1 cellular context compared by ENCODE assay signal in the genomic region with DNA sequence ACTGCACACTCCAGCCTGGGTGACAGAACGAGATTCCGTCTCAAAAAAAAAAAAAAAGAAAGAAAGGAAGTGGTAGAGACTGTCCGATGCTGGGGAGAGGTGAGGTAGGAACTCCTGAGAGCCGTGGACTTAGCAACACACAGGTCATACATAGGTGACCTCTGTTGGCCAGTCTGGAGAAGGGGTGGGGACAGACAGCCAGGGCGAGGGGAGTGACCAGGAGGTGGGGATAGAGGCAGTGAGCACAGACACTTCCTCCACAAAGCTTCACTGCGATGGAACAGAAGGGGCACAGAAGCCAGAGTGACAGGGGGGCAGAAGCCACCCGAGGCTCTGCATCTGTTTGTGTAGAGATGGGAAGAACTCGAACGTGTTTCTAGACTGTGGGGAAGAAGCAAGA.
TF ChIP-seq lines count a peak whose summit lies in the region.

No MANE protein-coding gene starts in this region.

TF ChIP-seq in IMR-90, 13 proteins besides CTCF, POLR2A, EP300 and RAD21 (continued from another document):
- TF ChIP-seq, protein P1, sequence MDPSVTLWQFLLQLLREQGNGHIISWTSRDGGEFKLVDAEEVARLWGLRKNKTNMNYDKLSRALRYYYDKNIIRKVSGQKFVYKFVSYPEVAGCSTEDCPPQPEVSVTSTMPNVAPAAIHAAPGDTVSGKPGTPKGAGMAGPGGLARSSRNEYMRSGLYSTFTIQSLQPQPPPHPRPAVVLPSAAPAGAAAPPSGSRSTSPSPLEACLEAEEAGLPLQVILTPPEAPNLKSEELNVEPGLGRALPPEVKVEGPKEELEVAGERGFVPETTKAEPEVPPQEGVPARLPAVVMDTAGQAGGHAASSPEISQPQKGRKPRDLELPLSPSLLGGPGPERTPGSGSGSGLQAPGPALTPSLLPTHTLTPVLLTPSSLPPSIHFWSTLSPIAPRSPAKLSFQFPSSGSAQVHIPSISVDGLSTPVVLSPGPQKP (IDR thresholded peaks at IDR 0.05; ENCODE audit: borderline replicate concordance, low read depth, low read length) = no peak
- TF ChIP-seq CEBPB (IDR thresholded peaks at IDR 0.05; ENCODE audit: low read depth, low read length) (no peak), CHD1 (IDR thresholded peaks at IDR 0.05; ENCODE audit: low read depth, low read length) (no peak), MXI1 (IDR thresholded peaks at IDR 0.05; ENCODE audit: borderline replicate concordance, low read depth, low read length) (no peak), NFE2L2 (IDR thresholded peaks at IDR 0.05; ENCODE audit: low read depth, low read length) (no peak), SMC3 (IDR thresholded peaks at IDR 0.05; ENCODE audit: low read depth, low read length) (no peak), BHLHE40 (IDR thresholded peaks at IDR 0.05; ENCODE audit: low read depth, low read length) (no peak), FOS (IDR thresholded peaks at IDR 0.05; ENCODE audit: low read depth, low read length) (no peak), MAFK (IDR thresholded peaks at IDR 0.05; ENCODE audit: low read depth, low read length) (no peak)
- TF ChIP-seq, protein P2, sequence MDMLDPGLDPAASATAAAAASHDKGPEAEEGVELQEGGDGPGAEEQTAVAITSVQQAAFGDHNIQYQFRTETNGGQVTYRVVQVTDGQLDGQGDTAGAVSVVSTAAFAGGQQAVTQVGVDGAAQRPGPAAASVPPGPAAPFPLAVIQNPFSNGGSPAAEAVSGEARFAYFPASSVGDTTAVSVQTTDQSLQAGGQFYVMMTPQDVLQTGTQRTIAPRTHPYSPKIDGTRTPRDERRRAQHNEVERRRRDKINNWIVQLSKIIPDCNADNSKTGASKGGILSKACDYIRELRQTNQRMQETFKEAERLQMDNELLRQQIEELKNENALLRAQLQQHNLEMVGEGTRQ (IDR thresholded peaks at IDR 0.05; ENCODE audit: low read depth, low read length) = no peak
TF ChIP-seq in IMR-90: peak in this region for 0.
